In genomic region chr9:4463824-4464223, GRCh38 we compare ENCODE assay signal across 22 cellular contexts. TPM values are rescaled to one million over a fixed set of nuclear protein-coding genes. Genes with fewer than 3 reads are reported as not detected.
DNase-seq lines count a peak whose midpoint lies in the region; ATAC-seq and TF ChIP-seq lines count a peak whose summit lies in the region.
"Had no signal": no experiment of that assay in that cellular context is flagged by ENCODE, and none has a peak within 500 bp of the region (broad histone marks: within the 10 kb centered on the region; RNA-seq: fewer than 3 reads in every experiment).

No MANE protein-coding gene starts in this region.

- H3K9me3 Mint-ChIP-seq in activated T-cell treated with anti-CD3 and anti-CD28 coated beads, Interleukin-2, amount 50 U/mL, for 72 hours, result peaks cover 2 to 7% of the 10 kb centered on the region in 2 donors

- H3K4me2 ChIP-seq in OCI-LY3 (ENCODE audit: low read length), result 0 out of 2 replicates have a peak overlapping the region, but pooled peaks have one; percentile 2

- no peak overlapping the region for H3K4me3 Mint-ChIP-seq in activated T-cell treated with anti-CD3 and anti-CD28 coated beads, Interleukin-2, amount 50 U/mL, for 72 hours
- H3K4me3 Mint-ChIP-seq: CD8-positive, alpha-beta memory T cell; T-helper 1 cell treated with Interleukin-12 subunit alpha and Interleukin-12 subunit beta and Interleukin-4 antibody, amounts not matched to agents 30 μg/mL and 1 μg/mL, for 36 hours had no signal

- H4K20me1 ChIP-seq in OCI-LY3 (ENCODE audit: insufficient read depth, low read length), result no peaks in the 10 kb centered on the region

- no peak overlapping the region for H3K9ac ChIP-seq in OCI-LY3 (ENCODE audit: low read length)

- H3K9me3 ChIP-seq in OCI-LY3 (ENCODE audit: insufficient read depth, low read length), result no peaks in the 10 kb centered on the region
- H3K9me3 ChIP-seq: MG63, SJSA1 had no signal

- TF ChIP-seq CTCF in OCI-LY3 (IDR thresholded peaks at IDR 0.05; ENCODE audit: low read depth, low read length), result no peak
- no peak for TF ChIP-seq CTCF in cardiac fibroblast (IDR thresholded peaks at IDR 0.05; ENCODE audit: low read depth, low read length)

- H3K36me3 Mint-ChIP-seq in activated T-cell treated with anti-CD3 and anti-CD28 coated beads, Interleukin-2, amount 50 U/mL, for 72 hours (ENCODE audit: insufficient read depth in 2 of 2), result peaks cover 0 to 6% of the 10 kb centered on the region in 2 donors

- no peaks in the 10 kb centered on the region for H3K79me2 ChIP-seq in OCI-LY3 (ENCODE audit: low read length)

- no peak overlapping the region for H3K4me3 ChIP-seq in OCI-LY3 (ENCODE audit: low read length)
- H3K4me3 ChIP-seq in cardiac fibroblast (replicated peaks in 1 of 2; ENCODE audit: low read depth in 2 of 2, low read length in 2 of 2), result no peak overlapping the region
- H3K4me3 ChIP-seq: MG63, SJSA1 had no signal

- no peak for ATAC-seq in activated T-cell treated with anti-CD3 and anti-CD28 coated beads, Interleukin-2, amount 50 U/mL, for 72 hours (replicated peaks in 1 of 2)

- no peaks in the 10 kb centered on the region for H3K27me3 Mint-ChIP-seq in activated T-cell treated with anti-CD3 and anti-CD28 coated beads, Interleukin-2, amount 50 U/mL, for 72 hours (ENCODE audit: low read depth)

- DNase-seq in activated T-cell treated with anti-CD3 and anti-CD28 coated beads, Interleukin-2, amount 50 U/mL, for 72 hours, result no peak
- no peak for DNase-seq in activated T-cell treated with anti-CD3 and anti-CD28 coated beads, Interleukin-2, amount 50 U/mL, for 48 hours
- DNase-seq in cardiac fibroblast (ENCODE audit: low read depth in 2 of 2), result peak; percentile 8 to 10
- DNase-seq in iris pigment epithelial cell (ENCODE audit: low read depth), result peak; percentile 1
- no peak for DNase-seq in CD1c-positive myeloid dendritic cell (ENCODE audit: extremely low spot score)
- DNase-seq in NCI-H345 (lab: John Stamatoyannopoulos, UW), result no peak
- DNase-seq in DMS53 (lab: John Stamatoyannopoulos, UW), result no peak
- DNase-seq: ACHN; C1 segment of cervical spinal cord; CD8-positive, alpha-beta memory T cell; EL; GOT3; MG63; NCI-H1048; NCI-H1417 treated with DMSO at 0.1 percent for 48 hours; NCI-H187; NCI-H446 treated with DMSO at 0.1 percent for 48 hours; NCI-H748 treated with DMSO at 0.1 percent for 48 hours had no signal

- H2AFZ ChIP-seq in OCI-LY3 (ENCODE audit: low read depth, low read length), result no peak overlapping the region

- no peak overlapping the region for H3K27ac ChIP-seq in OCI-LY3 (ENCODE audit: low read length)
- H3K27ac ChIP-seq: 22Rv1, SJSA1 had no signal

- peaks cover 16% of the 10 kb centered on the region for H3K4me1 Mint-ChIP-seq in activated T-cell treated with anti-CD3 and anti-CD28 coated beads, Interleukin-2, amount 50 U/mL, for 72 hours (ENCODE audit: low read depth)
- H3K4me1 Mint-ChIP-seq: CD8-positive, alpha-beta memory T cell had no signal

- H3K27me3 ChIP-seq in OCI-LY3 (ENCODE audit: low read depth, low read length), result no peaks in the 10 kb centered on the region; the same call in 1 of the 2 replicates
- H3K27me3 ChIP-seq: MG63, SJSA1 had no signal

- H3K4me1 ChIP-seq in OCI-LY3 (ENCODE audit: low read length), result peaks cover 35% of the 10 kb centered on the region
- H3K4me1 ChIP-seq: SJSA1 had no signal

- H3K36me3 ChIP-seq in OCI-LY3 (replicated peaks; ENCODE audit: low read depth, low read length), result no peaks in the 10 kb centered on the region
- H3K36me3 ChIP-seq: MG63, SJSA1 had no signal

- peak overlapping the region; percentile 20 for H3K27ac Mint-ChIP-seq in activated T-cell treated with anti-CD3 and anti-CD28 coated beads, Interleukin-2, amount 50 U/mL, for 72 hours
- H3K27ac Mint-ChIP-seq: T-helper 1 cell treated with Interleukin-12 subunit alpha and Interleukin-12 subunit beta and Interleukin-4 antibody, amounts not matched to agents 30 μg/mL and 1 μg/mL, for 36 hours had no signal

RNA-seq across cellular contexts. Expression of gene SLC1A1, which starts 26.4 kb away (rescaled TPM):
- under 1 TPM; 0.14 to 0.23 TPM for total RNA-seq in activated T-cell treated with anti-CD3 and anti-CD28 coated beads, Interleukin-2, amount 50 U/mL, for 72 hours

Comparison
In these comparisons a context has a peak if more than half of its experiments do, and no peak if none do; other contexts are left out.
1. DNase-seq: peak in cardiac fibroblast (2 of 2) and iris pigment epithelial cell (single experiment); none in activated T-cell treated with anti-CD3 and anti-CD28 coated beads, Interleukin-2, amount 50 U/mL, for 72 hours (0 of 2), activated T-cell treated with anti-CD3 and anti-CD28 coated beads, Interleukin-2, amount 50 U/mL, for 48 hours (0 of 2), CD1c-positive myeloid dendritic cell (single experiment), NCI-H345 (single experiment) and DMS53 (single experiment).